In the genomic region with DNA sequence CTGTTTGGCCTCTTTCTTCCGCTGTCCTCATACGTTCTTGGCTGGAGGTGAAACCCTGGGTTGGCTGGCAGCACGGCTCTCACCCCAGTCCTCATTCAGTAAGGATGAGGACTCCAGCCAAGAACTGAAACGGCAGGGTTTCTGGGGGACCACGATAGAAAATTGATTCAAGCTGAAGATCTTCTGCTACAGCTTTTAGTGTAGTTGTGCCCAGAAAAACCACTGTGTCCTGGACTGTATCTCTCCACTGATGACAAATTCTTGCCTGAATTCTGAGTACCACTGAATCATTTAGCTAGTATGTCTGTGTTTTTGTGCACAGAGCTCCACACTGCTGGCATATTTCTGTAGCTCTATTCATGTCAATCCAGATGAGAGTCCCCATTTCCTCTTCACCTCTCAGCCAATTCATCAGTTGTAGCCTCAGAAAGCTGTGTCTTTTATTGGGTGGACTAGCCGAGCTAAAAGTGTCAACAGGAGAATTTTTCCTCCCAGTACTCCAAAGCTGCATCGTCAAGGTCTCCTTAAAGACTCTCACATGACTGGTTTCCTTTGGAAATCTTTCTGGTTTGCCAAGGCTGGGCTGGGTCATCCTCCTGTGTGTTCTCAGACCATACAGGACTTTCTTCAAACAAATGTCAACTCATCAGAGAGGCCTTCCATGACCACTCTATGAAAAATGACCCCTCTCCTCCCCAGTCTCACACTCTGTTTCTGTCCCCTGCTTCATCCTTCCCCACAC, we compare ENCODE assay signal across 1 cellular context.
TF ChIP-seq lines count a peak whose summit lies in the region.

No MANE protein-coding gene starts in this region.

TF ChIP-seq in SK-N-SH, 30 proteins besides CTCF, POLR2A, EP300 and RAD21 (continued from another document):
- TF ChIP-seq, protein P1, sequence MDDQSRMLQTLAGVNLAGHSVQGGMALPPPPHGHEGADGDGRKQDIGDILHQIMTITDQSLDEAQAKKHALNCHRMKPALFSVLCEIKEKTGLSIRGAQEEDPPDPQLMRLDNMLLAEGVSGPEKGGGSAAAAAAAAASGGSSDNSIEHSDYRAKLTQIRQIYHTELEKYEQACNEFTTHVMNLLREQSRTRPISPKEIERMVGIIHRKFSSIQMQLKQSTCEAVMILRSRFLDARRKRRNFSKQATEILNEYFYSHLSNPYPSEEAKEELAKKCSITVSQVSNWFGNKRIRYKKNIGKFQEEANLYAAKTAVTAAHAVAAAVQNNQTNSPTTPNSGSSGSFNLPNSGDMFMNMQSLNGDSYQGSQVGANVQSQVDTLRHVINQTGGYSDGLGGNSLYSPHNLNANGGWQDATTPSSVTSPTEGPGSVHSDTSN (IDR thresholded peaks at IDR 0.05): peak; percentile 44; the same call in 1 of the 2 replicates
- TF ChIP-seq NFIC (IDR thresholded peaks at IDR 0.05; ENCODE audit: borderline replicate concordance) (peak; percentile 14; the same call in 1 of the 2 replicates), FOSL2 (IDR thresholded peaks at IDR 0.05; ENCODE audit: borderline replicate concordance, low read depth) (peak; percentile 15; the same call in 1 of the 2 replicates)
